8 cellular contexts compared by ENCODE assay signal in the genomic region with DNA sequence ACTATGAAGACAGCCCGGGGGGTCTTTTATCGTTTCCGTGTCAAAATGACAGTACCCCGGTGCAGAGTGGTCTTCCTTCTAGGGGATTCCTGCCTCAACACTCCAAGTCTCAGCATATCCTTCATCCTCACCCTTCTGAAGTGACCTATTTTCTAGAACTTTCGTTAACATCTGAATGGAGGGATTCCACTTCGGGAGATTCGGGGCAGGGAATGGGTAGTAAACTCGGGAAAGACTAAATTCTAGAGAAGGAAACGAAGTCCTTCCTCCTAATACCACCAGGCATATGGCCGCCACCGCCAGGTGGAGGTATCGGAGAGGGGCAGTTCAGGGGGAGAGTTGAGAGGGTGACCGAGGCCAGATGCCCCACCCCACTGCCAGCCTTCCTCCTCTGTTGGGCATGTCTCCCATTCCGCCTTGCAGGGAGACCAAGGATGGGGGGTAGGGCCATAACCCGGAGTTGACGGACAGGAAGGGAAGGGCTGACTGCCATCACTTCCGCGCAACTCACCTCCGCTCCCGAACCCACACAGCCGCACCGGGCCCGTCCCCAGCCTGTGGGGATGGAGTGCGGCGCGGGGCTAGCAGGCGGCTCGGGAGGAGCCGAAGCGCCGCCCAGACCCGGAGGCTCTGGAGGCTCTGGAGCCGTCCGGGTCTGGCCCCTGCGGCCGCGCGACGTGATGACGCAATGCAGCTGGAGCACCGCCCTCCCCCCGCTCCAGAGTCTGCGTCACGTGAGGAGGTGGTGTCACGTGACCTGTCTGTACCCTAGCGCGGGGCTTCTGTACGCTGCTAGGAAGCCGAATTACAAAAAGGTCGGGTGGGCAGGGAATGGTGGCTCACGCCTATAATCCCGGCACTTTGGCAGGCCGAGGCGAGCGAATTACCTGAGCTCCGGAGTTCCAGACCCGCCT. TPM values are rescaled to one million over a fixed set of nuclear protein-coding genes. Genes with fewer than 3 reads are reported as not detected.
DNase-seq lines count a peak whose midpoint lies in the region; ATAC-seq, FAIRE-seq and TF ChIP-seq lines count a peak whose summit lies in the region.

A gene (minus strand): TSS at position 657 of the 914 bp plus-strand sequence. CDS start 2,072 bp downstream, outside the sequence.

- peak; percentile 80 to 82 (median 81) for TF ChIP-seq CTCF in keratinocyte (optimal IDR thresholded peaks at IDR 0.05 in 1 of 3, IDR thresholded peaks at IDR 0.05 in 1 of 3, conservative IDR thresholded peaks at IDR 0.05 in 1 of 3; ENCODE audit: extremely low read depth in 1 of 3, insufficient read depth in 2 of 3, low read length in 3 of 3)

- peak; percentile 95 for ATAC-seq in HG03432 (IDR thresholded peaks at IDR 0.05; ENCODE audit: unreplicated experiment)

- no peaks in the 10 kb centered on the region for H3K9me3 ChIP-seq in keratinocyte (ENCODE audit: control insufficient read depth, low read depth, low read length)

- H3K4me1 ChIP-seq in keratinocyte (ENCODE audit: control insufficient read depth, extremely low read depth, insufficient read depth, low read length) = peaks cover 3% of the 10 kb centered on the region

- no peaks in the 10 kb centered on the region for H3K9me1 ChIP-seq in keratinocyte (ENCODE audit: control insufficient read depth, extremely low read depth, insufficient read depth, low read length)

- peak within 1 kb of the TSS; percentile 76 for H3K9ac ChIP-seq in keratinocyte (ENCODE audit: control insufficient read depth, extremely low read depth, insufficient read depth, low read length)

- peak within 1 kb of the TSS; percentile 66 to 82 (median 67) for H3K4me3 ChIP-seq in keratinocyte (ENCODE audit: control insufficient read depth in 2 of 3, extremely low read depth in 1 of 3, insufficient read depth in 2 of 3, low read depth in 1 of 3, low read length in 3 of 3)

- H3K4me2 ChIP-seq in keratinocyte (ENCODE audit: control insufficient read depth, extremely low read depth, insufficient read depth, low read depth, low read length) = peak within 1 kb of the TSS; percentile 69

- H2AFZ ChIP-seq in keratinocyte (ENCODE audit: control insufficient read depth, low read length) = peak within 1 kb of the TSS; percentile 88

- TF ChIP-seq POLR2A in GM19099 (IDR thresholded peaks at IDR 0.05; ENCODE audit: extremely low read depth, insufficient read length, low read depth) = peak; percentile 98

- no peaks in the 10 kb centered on the region for H4K20me1 ChIP-seq in keratinocyte (ENCODE audit: control insufficient read depth, extremely low read depth, insufficient read depth, low read length)

- H3K36me3 ChIP-seq in keratinocyte (ENCODE audit: control insufficient read depth in 2 of 2, extremely low read depth in 1 of 2, insufficient read depth in 2 of 2, low read length in 2 of 2) = peaks cover 0 to 2% of the 10 kb centered on the region in 2 experiments

- peak within 1 kb of the TSS; percentile 66 for H3K27ac ChIP-seq in keratinocyte (ENCODE audit: control insufficient read depth, insufficient read depth, low read length)

- peak; percentile 97 for DNase-seq in Ammon's horn (ENCODE audit: low spot score)
- peak; percentile 97 for DNase-seq in NCI-H460 (ENCODE audit: extremely low read depth, low read depth)
- peak; percentile 96 for DNase-seq in activated CD4-positive, CD25-positive, alpha-beta regulatory T cell treated with anti-CD3 and anti-CD28 coated beads, Interleukin-2, amount 50 U/mL, for 72 hours
- peak; percentile 53 to 84 for DNase-seq in cerebellar nuclear complex (lab: John Stamatoyannopoulos, UW)
- peak; percentile 81 for DNase-seq in keratinocyte (ENCODE audit: low read depth, low spot score)
- DNase-seq in stimulated activated CD4-positive, alpha-beta T cell treated with anti-CD3 and anti-CD28 coated beads, Interleukin-15, amount 100 ng/mL, for 1 hour (ENCODE audit: low read depth in 1 of 2, low spot score in 1 of 2) = peak; percentile 83 to 88

- FAIRE-seq in keratinocyte (lab: Jason Lieb, UNC) = peak; percentile 44

- no peaks in the 10 kb centered on the region for H3K27me3 ChIP-seq in keratinocyte (ENCODE audit: control insufficient read depth, extremely low read depth, insufficient read depth, low read length)

- dilution Hi-C loops in keratinocyte (cut with MboI; ENCODE audit: extremely low pct_ligation_motif_present, low sequenced_read_pairs) = no loop called here

- peaks cover 2% of the 10 kb centered on the region for H3K79me2 ChIP-seq in keratinocyte (ENCODE audit: control insufficient read depth, insufficient read depth, low read length)

RNA-seq across cellular contexts. Expression of the gene that starts here (rescaled TPM):
- total RNA-seq in NCI-H460 (2014; rRNA removed; shearing (Covaris generic)) = 41.0 and 44.6 TPM in 2 replicates
- 47.4 and 63.4 TPM in 2 replicates for polyA plus RNA-seq in NCI-H460 (2014; cell fraction: nucleus; rRNA removed)
- polyA plus RNA-seq in keratinocyte = 26.4 to 32.3 TPM (median 28.6 TPM) in 3 replicates
- 34.5 TPM for polyA plus RNA-seq in keratinocyte (2011; ENCODE audit: low read depth)
- polyA plus RNA-seq in keratinocyte (2011; cell fraction: cytosol; rRNA removed) = 17.5 and 30.2 TPM in 2 replicates
- polyA plus RNA-seq in keratinocyte (2011; cell fraction: nucleus; rRNA removed) = 30.2 and 36.0 TPM in 2 replicates
- polyA plus RNA-seq in keratinocyte (2012; ENCODE audit: low replicate concordance) = 14.5 and 20.5 TPM in 2 replicates
- 22.4 to 36.2 TPM (median 31.7 TPM) in 3 replicates for polyA minus RNA-seq in keratinocyte
- 15.5 TPM for polyA minus RNA-seq in keratinocyte (2011; cell fraction: cytosol; rRNA and poly(A)+ RNA removed)
- polyA minus RNA-seq in keratinocyte (2011; cell fraction: nucleus; rRNA and poly(A)+ RNA removed) = 13.5 and 19.1 TPM in 2 replicates

Comparison
In these comparisons a context has a peak if more than half of its experiments do, and no peak if none do; other contexts are left out.
1. Peak in every context shown above with its lines: DNase-seq, ATAC-seq, H3K4me3 ChIP-seq and H3K27ac ChIP-seq.